Comparison of ENCODE assay signal across 1 cellular context in genomic region chr1:36248250-36248894, GRCh38.
A peak's percentile ranks its signal among the peaks of the same experiment; 100 is the strongest.
TF ChIP-seq lines count a peak whose summit lies in the region.

No MANE protein-coding gene starts in this region.

TF ChIP-seq in HepG2, 621 proteins besides CTCF, POLR2A, EP300 and RAD21 (continued from another document and continues in another):
- TF ChIP-seq MYPOP (CRISPR knock-in tag; IDR thresholded peaks at IDR 0.05), result no peak; the same call in 1 of the 2 replicates
- no peak for TF ChIP-seq ZNF780A (CRISPR knock-in tag; IDR thresholded peaks at IDR 0.05)
- TF ChIP-seq KAT8 (CRISPR knock-in tag; IDR thresholded peaks at IDR 0.05), result no peak
- no peak for TF ChIP-seq PLSCR1 (CRISPR knock-in tag; IDR thresholded peaks at IDR 0.05; ENCODE audit: borderline replicate concordance)
- TF ChIP-seq SKI (IDR thresholded peaks at IDR 0.05; ENCODE audit: partially characterized antibody), result peak; percentile 90
- TF ChIP-seq, protein P1, sequence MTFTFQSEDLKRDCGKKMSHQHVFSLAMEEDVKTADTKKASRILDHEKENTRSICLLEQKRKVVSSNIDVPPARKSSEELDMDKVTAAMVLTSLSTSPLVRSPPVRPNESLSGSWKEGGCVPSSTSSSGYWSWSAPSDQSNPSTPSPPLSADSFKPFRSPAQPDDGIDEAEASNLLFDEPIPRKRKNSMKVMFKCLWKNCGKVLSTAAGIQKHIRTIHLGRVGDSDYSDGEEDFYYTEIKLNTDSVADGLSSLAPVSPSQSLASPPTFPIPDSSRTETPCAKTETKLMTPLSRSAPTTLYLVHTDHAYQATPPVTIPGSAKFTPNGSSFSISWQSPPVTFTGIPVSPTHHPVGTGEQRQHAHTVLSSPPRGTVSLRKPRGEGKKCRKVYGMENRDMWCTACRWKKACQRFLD (CRISPR knock-in tag; IDR thresholded peaks at IDR 0.05; ENCODE audit: borderline replicate concordance), result no peak
- peak; percentile 96 for TF ChIP-seq JUND (CRISPR knock-in tag; IDR thresholded peaks at IDR 0.05)
- TF ChIP-seq ARID4A (CRISPR knock-in tag; IDR thresholded peaks at IDR 0.05; ENCODE audit: borderline replicate concordance), result peak; percentile 74; the same call in 1 of the 2 replicates
- TF ChIP-seq ZNF460 (CRISPR knock-in tag; IDR thresholded peaks at IDR 0.05; ENCODE audit: borderline replicate concordance), result no peak
- TF ChIP-seq ZNF275 (CRISPR knock-in tag; IDR thresholded peaks at IDR 0.05; ENCODE audit: borderline replicate concordance), result no peak
- TF ChIP-seq, protein P2, sequence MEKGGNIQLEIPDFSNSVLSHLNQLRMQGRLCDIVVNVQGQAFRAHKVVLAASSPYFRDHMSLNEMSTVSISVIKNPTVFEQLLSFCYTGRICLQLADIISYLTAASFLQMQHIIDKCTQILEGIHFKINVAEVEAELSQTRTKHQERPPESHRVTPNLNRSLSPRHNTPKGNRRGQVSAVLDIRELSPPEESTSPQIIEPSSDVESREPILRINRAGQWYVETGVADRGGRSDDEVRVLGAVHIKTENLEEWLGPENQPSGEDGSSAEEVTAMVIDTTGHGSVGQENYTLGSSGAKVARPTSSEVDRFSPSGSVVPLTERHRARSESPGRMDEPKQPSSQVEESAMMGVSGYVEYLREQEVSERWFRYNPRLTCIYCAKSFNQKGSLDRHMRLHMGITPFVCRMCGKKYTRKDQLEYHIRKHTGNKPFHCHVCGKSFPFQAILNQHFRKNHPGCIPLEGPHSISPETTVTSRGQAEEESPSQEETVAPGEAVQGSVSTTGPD (CRISPR knock-in tag; IDR thresholded peaks at IDR 0.05), result no peak
- TF ChIP-seq, protein P3, sequence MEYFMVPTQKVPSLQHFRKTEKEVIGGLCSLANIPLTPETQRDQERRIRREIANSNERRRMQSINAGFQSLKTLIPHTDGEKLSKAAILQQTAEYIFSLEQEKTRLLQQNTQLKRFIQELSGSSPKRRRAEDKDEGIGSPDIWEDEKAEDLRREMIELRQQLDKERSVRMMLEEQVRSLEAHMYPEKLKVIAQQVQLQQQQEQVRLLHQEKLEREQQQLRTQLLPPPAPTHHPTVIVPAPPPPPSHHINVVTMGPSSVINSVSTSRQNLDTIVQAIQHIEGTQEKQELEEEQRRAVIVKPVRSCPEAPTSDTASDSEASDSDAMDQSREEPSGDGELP (IDR thresholded peaks at IDR 0.05; ENCODE audit: borderline replicate concordance, low read depth), result 0 out of 2 replicates have a peak, but pooled peaks have one; percentile 44
- peak; percentile 88; the same call in 1 of the 2 replicates for TF ChIP-seq CHD4 (IDR thresholded peaks at IDR 0.05; ENCODE audit: borderline replicate concordance, low read length)
- TF ChIP-seq KIAA2018 (CRISPR knock-in tag; IDR thresholded peaks at IDR 0.05; ENCODE audit: borderline replicate concordance), result no peak
- TF ChIP-seq LCORL (IDR thresholded peaks at IDR 0.05), result no peak
- peak; percentile 52; the same call in 1 of the 2 replicates for TF ChIP-seq LCORL (CRISPR knock-in tag; IDR thresholded peaks at IDR 0.05)
- TF ChIP-seq CAMTA2 (CRISPR knock-in tag; IDR thresholded peaks at IDR 0.05; ENCODE audit: borderline replicate concordance), result no peak
- no peak for TF ChIP-seq ATRX (CRISPR knock-in tag; IDR thresholded peaks at IDR 0.05; ENCODE audit: borderline replicate concordance)
- no peak for TF ChIP-seq ZFAT (CRISPR knock-in tag; conservative IDR thresholded peaks at IDR 0.05)
- TF ChIP-seq ZNF207 (IDR thresholded peaks at IDR 0.05; ENCODE audit: borderline replicate concordance), result no peak
- TF ChIP-seq ZNF574 (CRISPR knock-in tag; IDR thresholded peaks at IDR 0.05), result peak; percentile 63
- TF ChIP-seq HOXA9 (CRISPR knock-in tag; IDR thresholded peaks at IDR 0.05; ENCODE audit: borderline replicate concordance), result no peak
